19 cellular contexts compared by ENCODE assay signal in the genomic region with DNA sequence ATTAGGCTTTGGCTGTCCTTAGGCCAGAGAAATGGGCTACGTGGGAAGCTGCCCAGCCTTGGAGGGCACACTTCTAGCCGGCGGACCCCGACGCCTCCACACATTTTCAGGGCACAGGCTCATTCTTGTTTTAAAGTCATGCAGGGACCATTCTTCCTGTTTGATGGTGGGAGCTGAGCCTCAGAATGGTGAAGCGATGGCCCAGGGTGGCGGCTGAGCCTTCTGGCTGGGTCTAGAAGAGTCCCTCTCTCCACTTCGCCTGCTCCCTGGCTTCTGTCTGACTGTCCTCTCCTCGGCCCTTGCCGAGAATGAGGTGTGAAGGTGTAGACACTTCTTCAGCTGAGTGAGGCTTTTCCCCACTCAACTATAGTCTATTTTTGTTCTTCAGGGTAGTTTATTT.
"Had no signal": no experiment of that assay in that cellular context is flagged by ENCODE, and none has a peak within 500 bp of the region (broad histone marks: within the 10 kb centered on the region; RNA-seq: fewer than 3 reads in every experiment).

No MANE protein-coding gene starts in this region.

- H3K27ac ChIP-seq: colonic mucosa, heart left ventricle, psoas muscle, stomach, thoracic aorta, transverse colon had no signal

- H3K4me3 ChIP-seq: colonic mucosa, heart left ventricle, psoas muscle, stomach, thoracic aorta, transverse colon had no signal

- H3K4me1 Mint-ChIP-seq: endodermal cell, natural killer cell had no signal

- DNase-seq: colonic mucosa; effector CD4-positive, alpha-beta T cell; endodermal cell; foreskin melanocyte; hippocampal formation; mammary epithelial cell; natural killer cell; psoas muscle; retina; stimulated activated CD4-positive, alpha-beta T cell treated with anti-CD3 and anti-CD28 coated beads, Interleukin-2, amount 100 ng/mL, for 24 hours; stimulated activated CD4-positive, alpha-beta T cell treated with anti-CD3 and anti-CD28 coated beads, Interleukin-4, amount 100 ng/mL, for 4 hours; stimulated activated naive B cell treated with anti-CD40 and anti-IgM and Interleukin-4, amounts not matched to agents 10 μg/mL and 1 μg/mL and 100 μg/mL, for 72 hours; stomach; substantia nigra; transverse colon had no signal

- H3K9me3 ChIP-seq: colonic mucosa, heart left ventricle, psoas muscle, stomach, thoracic aorta, transverse colon had no signal

- H3K36me3 Mint-ChIP-seq: natural killer cell had no signal

- H3K9me3 Mint-ChIP-seq: endodermal cell; natural killer cell; stimulated activated naive B cell treated with anti-CD40 and anti-IgM and Interleukin-4, amounts not matched to agents 10 μg/mL and 1 μg/mL and 100 μg/mL, for 72 hours had no signal

- H3K4me1 ChIP-seq: colonic mucosa, psoas muscle, stomach, transverse colon had no signal

- H3K4me3 Mint-ChIP-seq: endodermal cell, natural killer cell had no signal

- FAIRE-seq: endothelial cell of umbilical vein had no signal

- H3K27me3 ChIP-seq: colonic mucosa, heart left ventricle, stomach, transverse colon had no signal

- ATAC-seq: heart left ventricle; natural killer cell; psoas muscle; sciatic nerve; stimulated activated naive B cell treated with anti-CD40 and anti-IgM and Interleukin-4, amounts not matched to agents 10 μg/mL and 1 μg/mL and 100 μg/mL, for 72 hours had no signal

- H3K27ac Mint-ChIP-seq: endodermal cell, natural killer cell had no signal

- H3K36me3 ChIP-seq: colonic mucosa, thoracic aorta, transverse colon had no signal
